21 cellular contexts compared by ENCODE assay signal in the genomic region with DNA sequence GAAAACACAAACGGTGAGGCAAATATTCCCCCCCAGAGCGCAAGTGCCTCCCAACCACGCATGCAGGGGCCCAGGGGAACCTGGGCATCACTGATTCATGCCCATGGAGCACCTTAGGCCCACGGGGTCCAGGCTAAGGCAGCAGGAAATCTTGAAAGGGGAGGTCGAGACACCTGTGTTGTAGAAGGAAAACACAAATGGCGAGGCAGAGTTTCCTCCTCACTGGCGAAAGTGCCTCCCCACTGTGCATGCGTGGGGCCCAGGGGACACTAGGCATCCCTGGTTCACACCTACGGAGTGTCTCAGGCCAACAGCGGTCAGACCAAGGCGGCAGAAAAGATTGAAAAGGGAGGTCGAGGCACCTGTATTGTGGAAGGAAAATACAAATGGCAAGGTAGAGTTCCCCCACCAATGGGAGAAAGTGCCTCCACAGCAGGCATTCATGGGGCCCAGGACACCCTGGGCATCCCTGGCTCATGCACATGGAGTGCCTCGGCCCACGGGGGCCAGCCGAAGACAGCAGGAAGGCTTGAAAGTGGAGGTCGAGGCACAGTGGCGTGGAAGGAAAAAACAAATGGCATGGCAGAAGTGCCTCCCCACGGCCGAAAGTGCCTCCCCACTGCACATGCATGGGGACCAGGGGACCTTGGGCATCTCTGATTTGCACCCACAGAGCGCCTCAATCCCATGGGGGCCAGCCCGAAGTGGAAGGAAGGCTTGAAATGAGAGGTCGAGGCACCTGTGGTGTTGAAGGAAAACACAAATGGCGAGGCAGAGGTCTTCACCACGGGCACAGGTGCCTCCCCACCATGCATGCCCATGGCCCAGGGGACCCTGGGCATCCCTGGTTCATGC.
DNase-seq lines count a peak whose midpoint lies in the region; ATAC-seq and TF ChIP-seq lines count a peak whose summit lies in the region.
"Had no signal": no experiment of that assay in that cellular context is flagged by ENCODE, and none has a peak within 500 bp of the region (broad histone marks: within the 10 kb centered on the region; RNA-seq: fewer than 3 reads in every experiment).

No MANE protein-coding gene starts in this region.

- ATAC-seq in lower lobe of right lung (no peak), HG03025 (IDR thresholded peaks at IDR 0.05; ENCODE audit: low FRiP score, unreplicated experiment) (no peak)
- ATAC-seq: activated T-helper 17 cell treated with anti-CD3 and anti-CD28 coated beads, Interleukin-2, amount 50 U/mL, for 72 hours; stimulated activated memory B cell treated with anti-CD40 and anti-IgM and Interleukin-4, amounts not matched to agents 10 μg/mL and 1 μg/mL and 100 μg/mL, for 72 hours had no signal

- H3K27me3 ChIP-seq in esophagus muscularis mucosa (peaks cover 0 to 73% (median 0%) of the 10 kb centered on the region in 4 donors), lower lobe of right lung (ENCODE audit: low read depth) (peaks cover 9% of the 10 kb centered on the region), suprapubic skin (peaks cover 8% of the 10 kb centered on the region)

- H3K27ac ChIP-seq in esophagus muscularis mucosa (replicated peaks in 1 of 4) (no peak overlapping the region), lower lobe of right lung (no peak overlapping the region), suprapubic skin (no peak overlapping the region)
- H3K27ac ChIP-seq: 22Rv1 had no signal

- TF ChIP-seq EP300 in esophagus muscularis mucosa (IDR thresholded peaks at IDR 0.05) (no peak), suprapubic skin (IDR thresholded peaks at IDR 0.05) (no peak)

- 76% methylated on average over 24 of the region's 24 CpGs for WGBS in esophagus muscularis mucosa
- 79% methylated on average over 22 of the region's 24 CpGs for WGBS in suprapubic skin

- TF ChIP-seq CTCF in esophagus muscularis mucosa (IDR thresholded peaks at IDR 0.05) (no peak), lower lobe of right lung (IDR thresholded peaks at IDR 0.05) (no peak), suprapubic skin (IDR thresholded peaks at IDR 0.05) (no peak)

- TF ChIP-seq POLR2A in esophagus muscularis mucosa (IDR thresholded peaks at IDR 0.05; ENCODE audit: low read depth) (no peak), suprapubic skin (IDR thresholded peaks at IDR 0.05) (no peak)

- H3K4me3 ChIP-seq in esophagus muscularis mucosa (no peak overlapping the region), lower lobe of right lung (no peak overlapping the region), suprapubic skin (no peak overlapping the region)

- no peaks in the 10 kb centered on the region for H3K36me3 ChIP-seq in esophagus muscularis mucosa
- no peaks in the 10 kb centered on the region for H3K36me3 ChIP-seq in lower lobe of right lung
- no peaks in the 10 kb centered on the region for H3K36me3 ChIP-seq in suprapubic skin

- intact Hi-C loops in esophagus muscularis mucosa (cut with DNase I) (no loop called here), lower lobe of right lung (cut with DNase I) (no loop called here)

- DNase-seq in activated effector memory CD4-positive, alpha-beta T cell treated with anti-CD3 and anti-CD28 coated beads, Interleukin-2, amount 50 U/mL, for 16 hours = peak; percentile 46
- DNase-seq in activated effector memory CD4-positive, alpha-beta T cell treated with Interleukin-2 at 50 U/mL for 16 hours = no peak
- DNase-seq in esophagus muscularis mucosa (ENCODE audit: extremely low spot score) = peak; percentile 19
- DNase-seq in lower lobe of right lung = peak; percentile 14
- peak; percentile 36 to 65 for DNase-seq in suprapubic skin (ENCODE audit: low spot score in 2 of 2)
- DNase-seq in kidney glomerular epithelial cell (lab: John Stamatoyannopoulos, UW) = no peak
- DNase-seq in activated T-cell treated with anti-CD3 and anti-CD28 coated beads, Interleukin-2, amount 50 U/mL, for 48 hours = no peak
- DNase-seq: activated CD4-positive, CD25-positive, alpha-beta regulatory T cell; activated CD8-positive, alpha-beta memory T cell treated with anti-CD3 and anti-CD28 coated beads, Interleukin-2, amount 50 U/mL, for 4 hours; H9; NCI-H1417 treated with DMSO at 0.1 percent for 48 hours; NCI-H2081; NCI-H226; NCI-H69; retina; stimulated activated CD4-positive, alpha-beta T cell treated with anti-CD3 and anti-CD28 coated beads, Interleukin-4, amount 100 ng/mL, for 4 hours; substantia nigra had no signal

- peaks cover 0 to 90% (median 24%) of the 10 kb centered on the region in 4 donors for H3K9me3 ChIP-seq in esophagus muscularis mucosa
- H3K9me3 ChIP-seq in lower lobe of right lung = peaks cover 12% of the 10 kb centered on the region
- H3K9me3 ChIP-seq in suprapubic skin = peaks cover 41% of the 10 kb centered on the region

- no peaks in the 10 kb centered on the region for H3K4me1 ChIP-seq in esophagus muscularis mucosa
- H3K4me1 ChIP-seq in lower lobe of right lung = no peaks in the 10 kb centered on the region
- no peaks in the 10 kb centered on the region for H3K4me1 ChIP-seq in suprapubic skin

Comparison
In these comparisons a context has a peak if more than half of its experiments do, and no peak if none do; other contexts are left out.
1. DNase-seq: peak in activated effector memory CD4-positive, alpha-beta T cell treated with anti-CD3 and anti-CD28 coated beads, Interleukin-2, amount 50 U/mL, for 16 hours (single experiment), esophagus muscularis mucosa (single experiment), lower lobe of right lung (single experiment) and suprapubic skin (2 of 2); none in activated effector memory CD4-positive, alpha-beta T cell treated with Interleukin-2 at 50 U/mL for 16 hours (single experiment), kidney glomerular epithelial cell (single experiment) and activated T-cell treated with anti-CD3 and anti-CD28 coated beads, Interleukin-2, amount 50 U/mL, for 48 hours (0 of 2).